Comparison of ENCODE assay signal across 8 cellular contexts in the genomic region with DNA sequence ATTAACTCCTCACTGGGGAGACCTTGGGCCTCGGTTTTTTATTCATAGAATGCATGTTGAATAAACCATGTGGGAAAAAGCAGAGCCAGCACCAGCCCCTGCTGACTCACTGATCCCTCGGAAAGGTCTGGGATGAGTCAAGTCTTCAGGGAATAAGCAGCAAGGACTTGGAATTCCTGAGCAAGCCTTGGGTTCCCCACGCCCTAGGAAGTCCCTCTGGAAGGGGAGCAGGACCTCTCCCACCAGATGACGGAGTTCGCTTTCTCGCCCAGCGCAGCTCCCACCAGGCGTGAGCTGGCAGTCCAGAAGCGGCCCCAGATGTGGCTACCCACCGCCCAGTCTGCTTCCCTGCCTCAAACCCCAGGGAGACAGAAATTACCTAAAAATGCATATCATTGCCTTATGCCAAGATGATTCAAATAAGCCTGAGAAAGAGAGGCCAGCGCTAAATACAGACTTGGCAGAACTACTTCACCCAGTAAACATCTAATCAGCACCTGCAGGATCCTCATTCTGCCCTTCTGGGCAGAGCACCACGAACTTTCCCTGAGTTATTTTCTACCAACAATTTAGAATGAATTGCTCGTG. TPM values are rescaled to one million over a fixed set of nuclear protein-coding genes. Genes with fewer than 3 reads are reported as not detected.
DNase-seq lines count a peak whose midpoint lies in the region; ATAC-seq, FAIRE-seq and TF ChIP-seq lines count a peak whose summit lies in the region.

No MANE protein-coding gene starts in this region.

- H3K9ac ChIP-seq in subcutaneous abdominal adipose tissue (ENCODE audit: low read length in 5 of 5) (peak overlapping the region in 4 of 5 donors; percentile 26 to 75 (median 55)), HepG2 (ENCODE audit: insufficient read depth, low read depth, low read length) (no peak overlapping the region)

- H2AFZ ChIP-seq in HepG2 (ENCODE audit: low read length): no peak overlapping the region

- H3K9me3 ChIP-seq in subcutaneous abdominal adipose tissue (ENCODE audit: control insufficient read depth in 5 of 5, low read length in 5 of 5): no peaks in the 10 kb centered on the region
- H3K9me3 ChIP-seq in HepG2 (ENCODE audit: low read length): no peaks in the 10 kb centered on the region

- H3K9me3 Mint-ChIP-seq in activated naive CD8-positive, alpha-beta T cell treated with anti-CD3 and anti-CD28 coated beads, Interleukin-2, amount 50 U/mL, for 24 hours: peaks cover 8% of the 10 kb centered on the region

- TF ChIP-seq POLR2A in HepG2 (IDR thresholded peaks at IDR 0.05; ENCODE audit: insufficient read depth in 1 of 2, low read depth in 2 of 2, low read length in 2 of 2): no peak

- peaks cover 50% of the 10 kb centered on the region for H3K4me1 Mint-ChIP-seq in activated naive CD8-positive, alpha-beta T cell treated with anti-CD3 and anti-CD28 coated beads, Interleukin-2, amount 50 U/mL, for 24 hours

- no peaks in the 10 kb centered on the region for H3K79me2 ChIP-seq in HepG2 (ENCODE audit: insufficient read depth, low read length)

- peak; percentile 5 for ATAC-seq in GM19328 (IDR thresholded peaks at IDR 0.05; ENCODE audit: unreplicated experiment)
- ATAC-seq in HG03439 (IDR thresholded peaks at IDR 0.05; ENCODE audit: unreplicated experiment): peak; percentile 18
- ATAC-seq in activated naive CD8-positive, alpha-beta T cell treated with anti-CD3 and anti-CD28 coated beads, Interleukin-2, amount 50 U/mL, for 24 hours: peak; percentile 48
- no peak for ATAC-seq in HepG2

- H3K36me3 Mint-ChIP-seq in activated naive CD8-positive, alpha-beta T cell treated with anti-CD3 and anti-CD28 coated beads, Interleukin-2, amount 50 U/mL, for 24 hours (ENCODE audit: low read depth): peaks cover 14% of the 10 kb centered on the region

- in situ Hi-C loops in HepG2 (cut with HindIII; ENCODE audit: extremely low pct_ligation_motif_present, low pct_unique_long_range_greater_than_20kb): loop anchor here (25.0 kb wide), 1 partner anchor 590 kb away; no protein-coding TSS in a partner anchor
- in situ Hi-C loops in GM13976 (cut with MboI; ENCODE audit: low sequenced_read_pairs, unreplicated experiment): no loop called here

- CTCF ChIA-PET in HepG2 (lab: Yijun Ruan, JAX; ENCODE audit: low intra/inter-chr PET ratio, low total read pairs): no interaction called here

- POLR2A ChIA-PET in HepG2 (lab: Yijun Ruan, JAX): no interaction called here

- H3K4me3 Mint-ChIP-seq in activated naive CD8-positive, alpha-beta T cell treated with anti-CD3 and anti-CD28 coated beads, Interleukin-2, amount 50 U/mL, for 24 hours: peak overlapping the region; percentile 64

- no peaks in the 10 kb centered on the region for H4K20me1 ChIP-seq in HepG2 (ENCODE audit: insufficient read depth, low read length)

- H3K27ac ChIP-seq in subcutaneous abdominal adipose tissue (ENCODE audit: low read depth, low read length): peak overlapping the region; percentile 100
- no peak overlapping the region for H3K27ac ChIP-seq in HepG2 (ENCODE audit: extremely low read length, insufficient read depth, low read length)

- no peak for DNase-seq in activated naive CD8-positive, alpha-beta T cell treated with anti-CD3 and anti-CD28 coated beads, Interleukin-2, amount 50 U/mL, for 24 hours
- DNase-seq in hepatic stellate cell (ENCODE audit: low spot score): peak; percentile 80
- DNase-seq in HepG2 (ENCODE audit: low spot score): no peak
- no peak for DNase-seq in GM13976 (ENCODE audit: low spot score)
- no peak for DNase-seq in activated CD4-positive, alpha-beta T cell treated with anti-CD3 and anti-CD28 coated beads for 4 hours

- no peak overlapping the region for H3K4me2 ChIP-seq in HepG2 (ENCODE audit: low read depth, low read length)

- H3K27ac Mint-ChIP-seq in activated naive CD8-positive, alpha-beta T cell treated with anti-CD3 and anti-CD28 coated beads, Interleukin-2, amount 50 U/mL, for 24 hours: peak overlapping the region; percentile 87

- 76% methylated on average over 6 of the region's 13 CpGs for WGBS in HepG2 (ENCODE audit: low lambda C conversion rate)

- H3K4me1 ChIP-seq in subcutaneous abdominal adipose tissue (ENCODE audit: control insufficient read depth in 5 of 5, insufficient read depth in 5 of 5, low read length in 5 of 5) (peaks cover 15 to 41% (median 30%) of the 10 kb centered on the region in 5 donors), HepG2 (ENCODE audit: insufficient read depth, low read length) (peaks cover 10% of the 10 kb centered on the region)

- H3K27me3 Mint-ChIP-seq in activated naive CD8-positive, alpha-beta T cell treated with anti-CD3 and anti-CD28 coated beads, Interleukin-2, amount 50 U/mL, for 24 hours: peaks cover 19% of the 10 kb centered on the region

- no peak for TF ChIP-seq EP300 in HepG2 (IDR thresholded peaks at IDR 0.05; ENCODE audit: low read depth in 2 of 2, low read length in 2 of 2)
- TF ChIP-seq EP300 in HepG2 (CRISPR knock-in tag; IDR thresholded peaks at IDR 0.05; ENCODE audit: borderline replicate concordance): no peak

- intact Hi-C loops in HepG2 (cut with micrococcal nuclease; ENCODE audit: unreplicated experiment): no loop called here

- BruUV-seq in HepG2 (replicated peaks; lab: Mats Ljungman, UMichigan): no TSS peak

- H3K4me3 ChIP-seq in subcutaneous abdominal adipose tissue (ENCODE audit: low read depth in 1 of 5, low read length in 5 of 5) (peak overlapping the region in 3 of 5 donors; percentile 2 to 40 (median 23)), HepG2 (replicated peaks in 1 of 3; ENCODE audit: insufficient read depth in 1 of 3, low read depth in 2 of 3, low read length in 3 of 3) (no peak overlapping the region)

- TF ChIP-seq CTCF in HepG2 (CRISPR knock-in tag; IDR thresholded peaks at IDR 0.05) (no peak), GM13976 (IDR thresholded peaks at IDR 0.05; ENCODE audit: borderline replicate concordance, control extremely low read depth, extremely low read depth, insufficient read depth, missing control alignments) (no peak)

- FAIRE-seq in HepG2 (lab: Jason Lieb, UNC): no peak

- no peaks in the 10 kb centered on the region for H3K27me3 ChIP-seq in subcutaneous abdominal adipose tissue (ENCODE audit: control insufficient read depth in 5 of 5, insufficient read depth in 4 of 5, low read length in 5 of 5)
- H3K27me3 ChIP-seq in HepG2 (ENCODE audit: control insufficient read depth in 1 of 2, insufficient read depth in 2 of 2, low read length in 2 of 2): no peaks in the 10 kb centered on the region

- TF ChIP-seq RAD21 in HepG2 (CRISPR knock-in tag; IDR thresholded peaks at IDR 0.05): no peak

- H3K36me3 ChIP-seq in subcutaneous abdominal adipose tissue (ENCODE audit: control insufficient read depth in 5 of 5, insufficient read depth in 5 of 5, low read length in 5 of 5) (peaks cover 0 to 14% (median 10%) of the 10 kb centered on the region in 5 donors), HepG2 (replicated peaks in 1 of 2; ENCODE audit: control insufficient read depth in 1 of 2, insufficient read depth in 2 of 2, low read length in 2 of 2) (0 out of 5 replicates have a peak, but pooled peaks cover 0 to 1% of the 10 kb centered on the region in 2 experiments)

RNA-seq across cellular contexts. Expression of a gene that starts 45.5 kb away (rescaled TPM):
- 12.4 and 15.7 TPM in 2 replicates for total RNA-seq in HepG2 (2016; rRNA removed; fragmentation: Illumina TruSeq; extraction: Trizol)
- total RNA-seq in HepG2 (2016; cell fraction: cytosol; rRNA removed; fragmentation: Illumina TruSeq; extraction: Trizol; ENCODE audit: low read depth): 3.3 and 4.1 TPM in 2 replicates
- 10.3 and 17.5 TPM in 2 replicates for total RNA-seq in HepG2 (2016; cell fraction: insoluble cytoplasmic fraction; rRNA removed; fragmentation: Illumina TruSeq; extraction: Trizol)
- total RNA-seq in HepG2 (2016; cell fraction: membrane; rRNA removed; fragmentation: Illumina TruSeq; extraction: Trizol): 5.8 and 6.0 TPM in 2 replicates
- 16.3 and 19.1 TPM in 2 replicates for total RNA-seq in HepG2 (2016; cell fraction: nucleus; rRNA removed; fragmentation: Illumina TruSeq; extraction: Trizol)
- 35.3 and 35.5 TPM in 2 replicates for polyA plus RNA-seq in HepG2 (2011; rRNA removed)
- polyA plus RNA-seq in HepG2 (2011; cell fraction: cytosol; rRNA removed): 34.6 and 45.8 TPM in 2 replicates
- polyA plus RNA-seq in HepG2 (2011; cell fraction: nucleus; rRNA removed): 16.5 and 18.2 TPM in 2 replicates
- polyA plus RNA-seq in HepG2 (2012): 26.8 and 28.2 TPM in 2 replicates
- 3.9 TPM in 2 replicates for polyA plus RNA-seq in HepG2 (2016; cell fraction: cytosol; fragmentation: Illumina TruSeq; extraction: Trizol; ENCODE audit: low read depth)
- polyA plus RNA-seq in HepG2 (2016; cell fraction: insoluble cytoplasmic fraction; fragmentation: Illumina TruSeq; extraction: Trizol; ENCODE audit: low read depth): 9.1 TPM in 2 replicates
- 4.9 and 5.9 TPM in 2 replicates for polyA plus RNA-seq in HepG2 (2016; cell fraction: membrane; fragmentation: Illumina TruSeq; extraction: Trizol; ENCODE audit: low read depth)
- polyA plus RNA-seq in HepG2 (2016; cell fraction: nucleus; fragmentation: Illumina TruSeq; extraction: Trizol; ENCODE audit: insufficient read depth, low read depth): 20.7 and 21.2 TPM in 2 replicates
- 41.5 and 57.7 TPM in 2 replicates for polyA minus RNA-seq in HepG2 (2011; rRNA and poly(A)+ RNA removed; ENCODE audit: low replicate concordance)
- 17.9 and 21.0 TPM in 2 replicates for polyA minus RNA-seq in HepG2 (2011; cell fraction: cytosol; rRNA and poly(A)+ RNA removed)
- polyA minus RNA-seq in HepG2 (2011; cell fraction: nucleus; rRNA and poly(A)+ RNA removed): 28.2 and 36.6 TPM in 2 replicates

RNA-seq across cellular contexts. Expression of a gene that starts 45.6 kb away (rescaled TPM):
- total RNA-seq in HepG2 (2016; rRNA removed; fragmentation: Illumina TruSeq; extraction: Trizol): 25.7 and 32.0 TPM in 2 replicates
- 5.1 and 7.6 TPM in 2 replicates for total RNA-seq in HepG2 (2016; cell fraction: cytosol; rRNA removed; fragmentation: Illumina TruSeq; extraction: Trizol; ENCODE audit: low read depth)
- 25.8 and 31.8 TPM in 2 replicates for total RNA-seq in HepG2 (2016; cell fraction: insoluble cytoplasmic fraction; rRNA removed; fragmentation: Illumina TruSeq; extraction: Trizol)
- 7.5 and 7.7 TPM in 2 replicates for total RNA-seq in HepG2 (2016; cell fraction: membrane; rRNA removed; fragmentation: Illumina TruSeq; extraction: Trizol)
- total RNA-seq in HepG2 (2016; cell fraction: nucleus; rRNA removed; fragmentation: Illumina TruSeq; extraction: Trizol): 20.6 and 21.9 TPM in 2 replicates
- polyA plus RNA-seq in HepG2 (2011; rRNA removed): 22.1 and 25.7 TPM in 2 replicates
- polyA plus RNA-seq in HepG2 (2011; cell fraction: cytosol; rRNA removed): 18.1 and 18.3 TPM in 2 replicates
- polyA plus RNA-seq in HepG2 (2011; cell fraction: nucleus; rRNA removed): 14.0 and 16.9 TPM in 2 replicates
- 12.0 and 17.7 TPM in 2 replicates for polyA plus RNA-seq in HepG2 (2012)
- polyA plus RNA-seq in HepG2 (2016; cell fraction: cytosol; fragmentation: Illumina TruSeq; extraction: Trizol; ENCODE audit: low read depth): 2.3 and 2.6 TPM in 2 replicates
- polyA plus RNA-seq in HepG2 (2016; cell fraction: insoluble cytoplasmic fraction; fragmentation: Illumina TruSeq; extraction: Trizol; ENCODE audit: low read depth): 20.8 and 23.2 TPM in 2 replicates
- polyA plus RNA-seq in HepG2 (2016; cell fraction: membrane; fragmentation: Illumina TruSeq; extraction: Trizol; ENCODE audit: low read depth): 4.0 and 4.1 TPM in 2 replicates
- polyA plus RNA-seq in HepG2 (2016; cell fraction: nucleus; fragmentation: Illumina TruSeq; extraction: Trizol; ENCODE audit: insufficient read depth, low read depth): 13.2 and 15.6 TPM in 2 replicates
- polyA minus RNA-seq in HepG2 (2011; rRNA and poly(A)+ RNA removed; ENCODE audit: low replicate concordance): 39.5 and 56.3 TPM in 2 replicates
- 11.1 and 11.2 TPM in 2 replicates for polyA minus RNA-seq in HepG2 (2011; cell fraction: cytosol; rRNA and poly(A)+ RNA removed)
- polyA minus RNA-seq in HepG2 (2011; cell fraction: nucleus; rRNA and poly(A)+ RNA removed): 51.2 and 57.7 TPM in 2 replicates

Comparison
In these comparisons a context has a peak if more than half of its experiments do, and no peak if none do; other contexts are left out.
1. H3K4me3 ChIP-seq: peak in subcutaneous abdominal adipose tissue (3 of 5); none in HepG2 (0 of 3).